Comparison of ENCODE assay signal across 8 cellular contexts in the genomic region with DNA sequence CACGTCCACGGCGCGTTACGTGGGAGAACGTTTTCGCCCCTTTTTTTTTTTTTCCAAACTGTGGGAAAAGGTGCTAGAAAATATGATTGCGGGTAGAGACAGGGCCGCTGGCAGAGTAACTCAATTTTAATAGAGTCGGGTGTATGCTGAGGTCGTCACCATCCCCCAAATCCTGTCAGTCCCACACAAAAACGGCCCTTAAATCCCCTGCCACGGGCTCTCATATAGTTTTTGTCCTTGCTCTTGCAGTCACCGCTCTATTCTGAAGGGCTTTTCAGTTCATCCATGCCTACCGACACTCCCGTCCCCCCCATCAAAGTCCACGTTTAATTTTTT. TPM values are rescaled to one million over a fixed set of nuclear protein-coding genes. Genes with fewer than 3 reads are reported as not detected.
DNase-seq lines count a peak whose midpoint lies in the region; ATAC-seq, FAIRE-seq and TF ChIP-seq lines count a peak whose summit lies in the region.

No MANE protein-coding gene starts in this region.

- H4K20me1 ChIP-seq in mammary epithelial cell (ENCODE audit: insufficient read depth, low read length), result no peaks in the 10 kb centered on the region

- H3K4me2 ChIP-seq in mammary epithelial cell (ENCODE audit: insufficient read depth, low read depth, low read length), result peak overlapping the region; percentile 54

- no peak for FAIRE-seq in urothelium cell line (lab: Jason Lieb, UNC)

- peaks cover 26% of the 10 kb centered on the region for H3K4me1 ChIP-seq in CD4-positive, CD25-positive, alpha-beta regulatory T cell (ENCODE audit: control insufficient read depth, insufficient read depth, low read length, poor library complexity, severe bottlenecking)
- H3K4me1 ChIP-seq in HUES48 (ENCODE audit: control insufficient read depth, insufficient read depth, low read length), result no peaks in the 10 kb centered on the region
- H3K4me1 ChIP-seq in mammary epithelial cell (ENCODE audit: insufficient read depth, low read length), result peaks cover 3% of the 10 kb centered on the region
- peaks cover 0 to 2% of the 10 kb centered on the region in 2 donors for H3K4me1 ChIP-seq in lung (ENCODE audit: control insufficient read depth in 2 of 2, insufficient read depth in 2 of 2, low read length in 2 of 2)

- H3K4me3 ChIP-seq in CD4-positive, CD25-positive, alpha-beta regulatory T cell (ENCODE audit: low read depth, low read length), result peak overlapping the region; percentile 78
- H3K4me3 ChIP-seq in HUES48 (ENCODE audit: low read depth, low read length), result peak overlapping the region; percentile 72
- H3K4me3 ChIP-seq in mammary epithelial cell (replicated peaks in 1 of 3; ENCODE audit: insufficient read depth in 1 of 3, low read depth in 2 of 3, low read length in 3 of 3), result peak overlapping the region; percentile 51 to 88 (median 58)
- H3K4me3 ChIP-seq in lung, result peak overlapping the region; percentile 86

- H3K9me3 ChIP-seq in CD4-positive, CD25-positive, alpha-beta regulatory T cell (ENCODE audit: control insufficient read depth in 2 of 2, low read length in 2 of 2), result no peaks in the 10 kb centered on the region
- H3K9me3 ChIP-seq in HUES48 (ENCODE audit: control insufficient read depth, insufficient read depth, low read length), result peaks cover 3% of the 10 kb centered on the region; the same call in 1 of the 2 replicates
- no peaks in the 10 kb centered on the region for H3K9me3 ChIP-seq in mammary epithelial cell (replicated peaks; ENCODE audit: insufficient read depth, low read length)
- H3K9me3 ChIP-seq in lung (ENCODE audit: control insufficient read depth in 2 of 2, insufficient read depth in 1 of 2, low read length in 1 of 2), result no peaks in the 10 kb centered on the region

- H3K36me3 Mint-ChIP-seq in CD4-positive, CD25-positive, alpha-beta regulatory T cell, result peaks cover 4% of the 10 kb centered on the region

- H3K79me2 ChIP-seq in mammary epithelial cell (ENCODE audit: insufficient read depth, low read length), result peaks cover 41% of the 10 kb centered on the region

- in situ Hi-C loops in mammary epithelial cell (cut with MboI; ENCODE audit: low sequenced_read_pairs in 2 of 2), result no loop called here

- H3K27me3 Mint-ChIP-seq in CD4-positive, CD25-positive, alpha-beta regulatory T cell, result no peaks in the 10 kb centered on the region

- 13% methylated on average over 16 of the region's 17 CpGs for WGBS in mammary epithelial cell (ENCODE audit: low coverage, missing lambda C conversion rate)
- 0 to 3% methylated on average over 17 of the region's 17 CpGs for WGBS in lung, 2 donors

- H3K9me3 Mint-ChIP-seq in CD4-positive, CD25-positive, alpha-beta regulatory T cell, result no peaks in the 10 kb centered on the region

- H3K9ac ChIP-seq in HUES48 (ENCODE audit: low read depth, low read length) (peak overlapping the region; percentile 62; the same call in 1 of the 2 replicates), mammary epithelial cell (ENCODE audit: insufficient read depth, low read length) (peak overlapping the region; percentile 82)

- H3K27me3 ChIP-seq in CD4-positive, CD25-positive, alpha-beta regulatory T cell (ENCODE audit: control insufficient read depth, insufficient read depth, low read length), result no peaks in the 10 kb centered on the region
- H3K27me3 ChIP-seq in HUES48 (ENCODE audit: control insufficient read depth, insufficient read depth, low read length) (no peaks in the 10 kb centered on the region), mammary epithelial cell (ENCODE audit: insufficient read depth, low read length) (no peaks in the 10 kb centered on the region), lung (ENCODE audit: control insufficient read depth, insufficient read depth) (no peaks in the 10 kb centered on the region)

- CTCF ChIA-PET in mammary epithelial cell (lab: Charles Lee; ENCODE audit: low non-redundant PET), result no interaction called here

- H3K36me3 ChIP-seq in CD4-positive, CD25-positive, alpha-beta regulatory T cell (ENCODE audit: control insufficient read depth, insufficient read depth, low read length), result no peaks in the 10 kb centered on the region
- peaks cover 3% of the 10 kb centered on the region; the same call in 1 of the 2 replicates for H3K36me3 ChIP-seq in HUES48 (ENCODE audit: control insufficient read depth, insufficient read depth, low read length)
- H3K36me3 ChIP-seq in mammary epithelial cell (ENCODE audit: insufficient read depth, low read length), result no peaks in the 10 kb centered on the region
- no peaks in the 10 kb centered on the region for H3K36me3 ChIP-seq in lung (ENCODE audit: control insufficient read depth in 2 of 2, insufficient read depth in 2 of 2, low read length in 2 of 2)

- TF ChIP-seq CTCF in mammary epithelial cell (conservative IDR thresholded peaks at IDR 0.05 in 1 of 2, IDR thresholded peaks at IDR 0.05 in 1 of 2; ENCODE audit: extremely low read depth in 1 of 2, insufficient read depth in 1 of 2, low read depth in 1 of 2, low read length in 2 of 2), result no peak
- no peak for TF ChIP-seq CTCF in lung (IDR thresholded peaks at IDR 0.05; ENCODE audit: control extremely low read depth, extremely low read depth)

- H3K4me3 Mint-ChIP-seq in CD4-positive, CD25-positive, alpha-beta regulatory T cell, result peak overlapping the region; percentile 97 to 99 (median 98)

- BruUV-seq in mammary epithelial cell (replicated peaks; lab: Mats Ljungman, UMichigan), result TSS peak; percentile 87

- peak overlapping the region; percentile 91 for H3K27ac ChIP-seq in CD4-positive, CD25-positive, alpha-beta regulatory T cell (ENCODE audit: insufficient read depth, low read length, poor library complexity, severe bottlenecking)
- peak overlapping the region; percentile 94 for H3K27ac ChIP-seq in HUES48 (ENCODE audit: low read depth, low read length)
- peak overlapping the region; percentile 87 for H3K27ac ChIP-seq in mammary epithelial cell (ENCODE audit: insufficient read depth, low read depth, low read length)
- peak overlapping the region; percentile 82 to 99 for H3K27ac ChIP-seq in lung (ENCODE audit: low read depth in 1 of 2, low read length in 1 of 2)

- H2AFZ ChIP-seq in mammary epithelial cell (ENCODE audit: low read depth, low read length), result peak overlapping the region; percentile 92

- no peak for DNase-seq in CD4-positive, CD25-positive, alpha-beta regulatory T cell
- DNase-seq in mammary epithelial cell (no peak), lung (ENCODE audit: low spot score) (no peak), urothelium cell line (ENCODE audit: low spot score) (peak; percentile 8), AG08395 (ENCODE audit: low spot score) (no peak), Ammon's horn (ENCODE audit: low spot score) (no peak)

- dilution Hi-C loops in mammary epithelial cell (cut with HindIII; ENCODE audit: low sequenced_read_pairs), result no loop called here

- ATAC-seq in CD4-positive, CD25-positive, alpha-beta regulatory T cell (ENCODE audit: low read depth in 2 of 2), result no peak
- no peak for ATAC-seq in lung (ENCODE audit: insufficient read depth, low FRiP score)
- no peak for ATAC-seq in GM19452 (IDR thresholded peaks at IDR 0.05; ENCODE audit: unreplicated experiment)

- H3K4me1 Mint-ChIP-seq in CD4-positive, CD25-positive, alpha-beta regulatory T cell, result peaks cover 12 to 61% (median 19%) of the 10 kb centered on the region in 4 donors

- peak overlapping the region; percentile 97 to 100 (median 99) for H3K27ac Mint-ChIP-seq in CD4-positive, CD25-positive, alpha-beta regulatory T cell

- intact Hi-C loops in mammary epithelial cell (cut with micrococcal nuclease), result loop anchor here (5.0 kb wide), 2 partner anchors 84 to 186 kb away; no protein-coding TSS in a partner anchor

RNA-seq across cellular contexts. Expression of gene MED14, which starts 0.8 kb away (rescaled TPM):
- 44.2 TPM for total RNA-seq in CD4-positive, CD25-positive, alpha-beta regulatory T cell
- polyA plus RNA-seq in CD4-positive, CD25-positive, alpha-beta regulatory T cell, result 1 to 10 TPM; 3.1 to 9.4 (median 5.8) TPM
- total RNA-seq in mammary epithelial cell (10 to 100 TPM; 25.7 to 58.7 TPM), lung (10 to 100 TPM; 39.7 to 41.1 TPM)
- polyA plus RNA-seq in mammary epithelial cell (17.7 TPM), lung (10 to 100 TPM in 1 of 2 donors, 1 to 10 TPM in 1; 9.1 to 11.6 TPM)
- 170 TPM for polyA minus RNA-seq in mammary epithelial cell
